26 cellular contexts compared by ENCODE assay signal in the genomic region with DNA sequence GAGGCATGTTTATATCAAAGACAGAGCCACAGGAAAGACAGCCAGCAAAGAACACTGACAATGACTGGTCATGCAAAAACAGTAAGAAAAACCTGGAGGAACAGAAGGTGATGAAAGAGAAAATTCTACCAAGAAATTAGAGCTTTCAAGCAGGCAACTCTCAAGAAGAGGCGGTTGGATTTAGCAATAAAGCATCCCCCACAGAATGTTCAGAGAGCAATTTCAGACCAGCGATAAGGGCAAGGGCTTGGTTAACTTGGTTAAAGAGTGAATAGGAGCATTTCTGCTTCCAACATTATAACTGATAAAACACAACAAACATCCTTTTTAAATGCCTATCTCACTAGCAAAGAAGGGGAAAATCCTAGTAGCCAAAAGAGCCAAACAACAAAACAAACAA.
"Had no signal": no experiment of that assay in that cellular context is flagged by ENCODE, and none has a peak within 500 bp of the region (broad histone marks: within the 10 kb centered on the region; RNA-seq: fewer than 3 reads in every experiment).

No MANE protein-coding gene starts in this region.

- H3K27ac Mint-ChIP-seq: activated CD4-positive, alpha-beta T cell treated with anti-CD3 and anti-CD28 coated beads, Interleukin-2, amount 10 ng/mL, durations not matched to agents 24 days and 14 days; activated CD8-positive, alpha-beta T cell treated with anti-CD3 and anti-CD28 coated beads for 36 hours; activated naive CD4-positive, alpha-beta T cell treated with anti-CD3 and anti-CD28 coated beads, Interleukin-2, amount 50 U/mL, for 24 hours; activated naive CD8-positive, alpha-beta T cell treated with anti-CD3 and anti-CD28 coated beads, Interleukin-2, amount 10 ng/mL, durations not matched to agents 7 days and 5 days; activated T-helper 2 cell treated with anti-CD3 and anti-CD28 coated beads, Interferon-gamma antibody, Interleukin-2, Interleukin-4, amounts not matched to agents 10 μg/mL and 5 μg/mL and 100 μg/mL, durations not matched to agents 14 hours and 24 hours and 36 hours had no signal

- ATAC-seq: activated CD8-positive, alpha-beta T cell treated with anti-CD3 and anti-CD28 coated beads for 36 hours; body of pancreas; K562; PC-3; Right ventricle myocardium inferior had no signal

- H3K9me3 Mint-ChIP-seq: activated CD4-positive, alpha-beta T cell treated with anti-CD3 and anti-CD28 coated beads, Interleukin-2, amount 10 ng/mL, durations not matched to agents 24 days and 14 days; activated CD8-positive, alpha-beta T cell treated with anti-CD3 and anti-CD28 coated beads for 36 hours; activated naive CD4-positive, alpha-beta T cell treated with anti-CD3 and anti-CD28 coated beads, Interleukin-2, amount 50 U/mL, for 24 hours; activated naive CD8-positive, alpha-beta T cell treated with anti-CD3 and anti-CD28 coated beads, Interleukin-2, amount 10 ng/mL, durations not matched to agents 7 days and 5 days; activated T-helper 2 cell treated with anti-CD3 and anti-CD28 coated beads, Interferon-gamma antibody, Interleukin-2, Interleukin-4, amounts not matched to agents 10 μg/mL and 5 μg/mL and 100 μg/mL, durations not matched to agents 14 hours and 24 hours and 36 hours had no signal

- H3K9me3 ChIP-seq: body of pancreas, breast epithelium, Peyer's patch had no signal

- H3K27me3 ChIP-seq: body of pancreas, breast epithelium, Peyer's patch had no signal

- DNase-seq: activated CD4-positive, alpha-beta T cell treated with anti-CD3 and anti-CD28 coated beads, Interleukin-2, amount 10 ng/mL, durations not matched to agents 24 days and 14 days; activated CD4-positive, alpha-beta T cell treated with anti-CD3 and anti-CD28 coated beads, Interleukin-2, amount 50 U/mL, for 4 hours; activated CD8-positive, alpha-beta T cell treated with anti-CD3 and anti-CD28 coated beads for 36 hours; activated gamma-delta T cell; activated naive CD4-positive, alpha-beta T cell treated with Interleukin-2 at 50 U/mL for 16 hours; activated naive CD8-positive, alpha-beta T cell treated with anti-CD3 and anti-CD28 coated beads, Interleukin-2, amount 10 ng/mL, durations not matched to agents 7 days and 5 days; activated T-cell treated with anti-CD3 and anti-CD28 coated beads, Interleukin-2, amount 50 U/mL, for 1 hour; body of pancreas; NCI-H1105; NCI-H1417 treated with DMSO at 0.1 percent for 48 hours; NCI-H187 treated with DMSO at 0.1 percent for 48 hours; NCI-H2081; NCI-H2171 treated with DMSO at 0.1 percent for 48 hours; NCI-H2227 treated with DMSO at 0.1 percent for 48 hours; NCI-H446 treated with DMSO at 0.1 percent for 48 hours; NCI-H524; PC-3; Peyer's patch; SIG-M5; T1000 had no signal

- H3K27me3 Mint-ChIP-seq: activated CD4-positive, alpha-beta T cell treated with anti-CD3 and anti-CD28 coated beads, Interleukin-2, amount 10 ng/mL, durations not matched to agents 24 days and 14 days; activated naive CD4-positive, alpha-beta T cell treated with anti-CD3 and anti-CD28 coated beads, Interleukin-2, amount 50 U/mL, for 24 hours; activated naive CD8-positive, alpha-beta T cell treated with anti-CD3 and anti-CD28 coated beads, Interleukin-2, amount 10 ng/mL, durations not matched to agents 7 days and 5 days had no signal

- H3K4me3 Mint-ChIP-seq: activated CD4-positive, alpha-beta T cell treated with anti-CD3 and anti-CD28 coated beads, Interleukin-2, amount 10 ng/mL, durations not matched to agents 24 days and 14 days; activated CD8-positive, alpha-beta T cell treated with anti-CD3 and anti-CD28 coated beads for 36 hours; activated naive CD4-positive, alpha-beta T cell treated with anti-CD3 and anti-CD28 coated beads, Interleukin-2, amount 50 U/mL, for 24 hours; activated naive CD8-positive, alpha-beta T cell treated with anti-CD3 and anti-CD28 coated beads, Interleukin-2, amount 10 ng/mL, durations not matched to agents 7 days and 5 days had no signal

- H3K27ac ChIP-seq: body of pancreas, breast epithelium, Peyer's patch, RWPE1 had no signal

- H3K36me3 ChIP-seq: breast epithelium, Peyer's patch had no signal

- H3K4me3 ChIP-seq: body of pancreas, breast epithelium, K562, Peyer's patch had no signal

- H3K4me1 ChIP-seq: body of pancreas, breast epithelium, Peyer's patch had no signal

- H3K36me3 Mint-ChIP-seq: activated naive CD4-positive, alpha-beta T cell treated with anti-CD3 and anti-CD28 coated beads, Interleukin-2, amount 50 U/mL, for 24 hours; activated naive CD8-positive, alpha-beta T cell treated with anti-CD3 and anti-CD28 coated beads, Interleukin-2, amount 10 ng/mL, durations not matched to agents 7 days and 5 days had no signal

- H3K4me1 Mint-ChIP-seq: activated CD4-positive, alpha-beta T cell treated with anti-CD3 and anti-CD28 coated beads, Interleukin-2, amount 10 ng/mL, durations not matched to agents 24 days and 14 days; activated naive CD4-positive, alpha-beta T cell treated with anti-CD3 and anti-CD28 coated beads, Interleukin-2, amount 50 U/mL, for 24 hours; activated naive CD8-positive, alpha-beta T cell treated with anti-CD3 and anti-CD28 coated beads, Interleukin-2, amount 10 ng/mL, durations not matched to agents 7 days and 5 days had no signal
